Comparison of ENCODE assay signal across 8 cellular contexts in genomic region chrX:23667239-23668177, GRCh38. TPM values are rescaled to one million over a fixed set of nuclear protein-coding genes. Genes with fewer than 3 reads are reported as not detected.
A peak's percentile ranks its signal among the peaks of the same experiment; 100 is the strongest.
DNase-seq lines count a peak whose midpoint lies in the region; ATAC-seq and TF ChIP-seq lines count a peak whose summit lies in the region.

PRDX4 (plus strand) TSS chrX:23667493; CDS start chrX:23667571, 78 bp downstream.

- H3K27me3 ChIP-seq in kidney epithelial cell (ENCODE audit: control insufficient read depth, insufficient read depth, low read length) = no peaks in the 10 kb centered on the region

- TF ChIP-seq POLR2A in GM18951 (IDR thresholded peaks at IDR 0.05; ENCODE audit: extremely low read depth, insufficient read depth, insufficient read length) = peak; percentile 72

- H3K36me3 ChIP-seq in kidney epithelial cell (ENCODE audit: control insufficient read depth, insufficient read depth, low read length) = no peaks in the 10 kb centered on the region

- peak; percentile 58 for ATAC-seq in HG03175 (IDR thresholded peaks at IDR 0.05; ENCODE audit: unreplicated experiment)
- peak; percentile 63 for ATAC-seq in activated CD4-positive, CD25-positive, alpha-beta regulatory T cell treated with anti-CD3 and anti-CD28 coated beads, Interleukin-2, amount 50 U/mL, for 24 hours

- peak within 1 kb of the TSS; percentile 51 for H3K4me3 ChIP-seq in kidney epithelial cell (ENCODE audit: low read depth, low read length)

- DNase-seq in AG08396 (ENCODE audit: low spot score) = peak; percentile 93
- DNase-seq in NCI-H345 treated with DMSO at 0.1 percent for 48 hours (lab: John Stamatoyannopoulos, UW; ENCODE audit: unreplicated experiment) = peak; percentile 50
- peak; percentile 89 for DNase-seq in cerebellum (ENCODE audit: low spot score)
- peak; percentile 26 for DNase-seq in kidney epithelial cell (ENCODE audit: low read depth)
- DNase-seq in stimulated activated CD4-positive, alpha-beta T cell treated with anti-CD3 and anti-CD28 coated beads, Interleukin-15, amount 100 ng/mL, for 24 hours = peak; percentile 83

- in situ Hi-C loops in GM18951 (cut with MboI; ENCODE audit: low sequenced_read_pairs, unreplicated experiment) = no loop called here

- TF ChIP-seq CTCF in kidney epithelial cell (IDR thresholded peaks at IDR 0.05; ENCODE audit: insufficient read depth, low read length, poor library complexity, severe bottlenecking) = no peak

RNA-seq across cellular contexts. Expression of gene PRDX4, which starts in this region (rescaled TPM):
- 38.9 TPM for total RNA-seq in cerebellum
- total RNA-seq in kidney epithelial cell = 181 and 193 TPM in 2 replicates

Comparison
In these comparisons a context has a peak if more than half of its experiments do, and no peak if none do; other contexts are left out.
1. Peak in every context shown above with its lines: DNase-seq, ATAC-seq and H3K4me3 ChIP-seq.
2. DNase-seq: peak in every context shown above with its lines; median percentile 93 in AG08396; 89 in cerebellum; 83 in stimulated activated CD4-positive, alpha-beta T cell treated with anti-CD3 and anti-CD28 coated beads, Interleukin-15, amount 100 ng/mL, for 24 hours; 50 in NCI-H345 treated with DMSO at 0.1 percent for 48 hours; 26 in kidney epithelial cell.